In genomic region chr13:113123226-113124150, GRCh38 we compare ENCODE assay signal across 1 cellular context.
TF ChIP-seq lines count a peak whose summit lies in the region.

No MANE protein-coding gene starts in this region.

TF ChIP-seq in HepG2, 621 proteins besides CTCF, POLR2A, EP300 and RAD21 (continued from another document and continues in another):
- TF ChIP-seq, protein P1, sequence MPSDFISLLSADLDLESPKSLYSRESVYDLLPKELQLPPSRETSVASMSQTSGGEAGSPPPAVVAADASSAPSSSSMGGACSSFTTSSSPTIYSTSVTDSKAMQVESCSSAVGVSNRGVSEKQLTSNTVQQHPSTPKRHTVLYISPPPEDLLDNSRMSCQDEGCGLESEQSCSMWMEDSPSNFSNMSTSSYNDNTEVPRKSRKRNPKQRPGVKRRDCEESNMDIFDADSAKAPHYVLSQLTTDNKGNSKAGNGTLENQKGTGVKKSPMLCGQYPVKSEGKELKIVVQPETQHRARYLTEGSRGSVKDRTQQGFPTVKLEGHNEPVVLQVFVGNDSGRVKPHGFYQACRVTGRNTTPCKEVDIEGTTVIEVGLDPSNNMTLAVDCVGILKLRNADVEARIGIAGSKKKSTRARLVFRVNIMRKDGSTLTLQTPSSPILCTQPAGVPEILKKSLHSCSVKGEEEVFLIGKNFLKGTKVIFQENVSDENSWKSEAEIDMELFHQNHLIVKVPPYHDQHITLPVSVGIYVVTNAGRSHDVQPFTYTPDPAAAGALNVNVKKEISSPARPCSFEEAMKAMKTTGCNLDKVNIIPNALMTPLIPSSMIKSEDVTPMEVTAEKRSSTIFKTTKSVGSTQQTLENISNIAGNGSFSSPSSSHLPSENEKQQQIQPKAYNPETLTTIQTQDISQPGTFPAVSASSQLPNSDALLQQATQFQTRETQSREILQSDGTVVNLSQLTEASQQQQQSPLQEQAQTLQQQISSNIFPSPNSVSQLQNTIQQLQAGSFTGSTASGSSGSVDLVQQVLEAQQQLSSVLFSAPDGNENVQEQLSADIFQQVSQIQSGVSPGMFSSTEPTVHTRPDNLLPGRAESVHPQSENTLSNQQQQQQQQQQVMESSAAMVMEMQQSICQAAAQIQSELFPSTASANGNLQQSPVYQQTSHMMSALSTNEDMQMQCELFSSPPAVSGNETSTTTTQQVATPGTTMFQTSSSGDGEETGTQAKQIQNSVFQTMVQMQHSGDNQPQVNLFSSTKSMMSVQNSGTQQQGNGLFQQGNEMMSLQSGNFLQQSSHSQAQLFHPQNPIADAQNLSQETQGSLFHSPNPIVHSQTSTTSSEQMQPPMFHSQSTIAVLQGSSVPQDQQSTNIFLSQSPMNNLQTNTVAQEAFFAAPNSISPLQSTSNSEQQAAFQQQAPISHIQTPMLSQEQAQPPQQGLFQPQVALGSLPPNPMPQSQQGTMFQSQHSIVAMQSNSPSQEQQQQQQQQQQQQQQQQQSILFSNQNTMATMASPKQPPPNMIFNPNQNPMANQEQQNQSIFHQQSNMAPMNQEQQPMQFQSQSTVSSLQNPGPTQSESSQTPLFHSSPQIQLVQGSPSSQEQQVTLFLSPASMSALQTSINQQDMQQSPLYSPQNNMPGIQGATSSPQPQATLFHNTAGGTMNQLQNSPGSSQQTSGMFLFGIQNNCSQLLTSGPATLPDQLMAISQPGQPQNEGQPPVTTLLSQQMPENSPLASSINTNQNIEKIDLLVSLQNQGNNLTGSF (CRISPR knock-in tag; IDR thresholded peaks at IDR 0.05) = no peak
- TF ChIP-seq KLF12 (CRISPR knock-in tag; IDR thresholded peaks at IDR 0.05; ENCODE audit: borderline replicate concordance) (no peak), AHDC1 (CRISPR knock-in tag; IDR thresholded peaks at IDR 0.05; ENCODE audit: borderline replicate concordance) (no peak), ZNF460 (CRISPR knock-in tag; IDR thresholded peaks at IDR 0.05; ENCODE audit: borderline replicate concordance) (no peak), ZNF891 (CRISPR knock-in tag; IDR thresholded peaks at IDR 0.05) (0 out of 2 replicates have a peak, but pooled peaks have one; percentile 65), KLF11 (CRISPR knock-in tag; IDR thresholded peaks at IDR 0.05) (no peak), CCDC6 (CRISPR knock-in tag; IDR thresholded peaks at IDR 0.05) (no peak), ZBTB7A (CRISPR knock-in tag; IDR thresholded peaks at IDR 0.05) (peak; percentile 44; the same call in 1 of the 2 replicates), ZSCAN22 (CRISPR knock-in tag; IDR thresholded peaks at IDR 0.05) (peak; percentile 89; the same call in 1 of the 2 replicates), ZBTB49 (CRISPR knock-in tag; IDR thresholded peaks at IDR 0.05; ENCODE audit: borderline replicate concordance) (no peak), HMGXB4 (CRISPR knock-in tag; IDR thresholded peaks at IDR 0.05; ENCODE audit: borderline replicate concordance in 1 of 2, low read depth in 1 of 2) (peak; percentile 68 to 85), NCOA1 (CRISPR knock-in tag; IDR thresholded peaks at IDR 0.05) (no peak), BCL6 (CRISPR knock-in tag; IDR thresholded peaks at IDR 0.05) (no peak), ZNF317 (CRISPR knock-in tag; IDR thresholded peaks at IDR 0.05) (0 out of 2 replicates have a peak, but pooled peaks have one; percentile 8), ZNF784 (CRISPR knock-in tag; IDR thresholded peaks at IDR 0.05; ENCODE audit: borderline replicate concordance) (no peak), RBM39 (IDR thresholded peaks at IDR 0.05; ENCODE audit: low read depth, low read length, poor library complexity, severe bottlenecking) (peak; percentile 5), SMC3 (IDR thresholded peaks at IDR 0.05; ENCODE audit: low read length) (peak; percentile 73), DNMT3B (CRISPR knock-in tag; conservative IDR thresholded peaks at IDR 0.05) (no peak), ZNF766 (CRISPR knock-in tag; IDR thresholded peaks at IDR 0.05; ENCODE audit: borderline replicate concordance) (no peak), POLR2AphosphoS5 (IDR thresholded peaks at IDR 0.05; ENCODE audit: low read depth, low read length) (no peak), ZNF629 (CRISPR knock-in tag; conservative IDR thresholded peaks at IDR 0.05) (no peak)
- TF ChIP-seq, protein P2, sequence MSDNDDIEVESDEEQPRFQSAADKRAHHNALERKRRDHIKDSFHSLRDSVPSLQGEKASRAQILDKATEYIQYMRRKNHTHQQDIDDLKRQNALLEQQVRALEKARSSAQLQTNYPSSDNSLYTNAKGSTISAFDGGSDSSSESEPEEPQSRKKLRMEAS (IDR thresholded peaks at IDR 0.05) = peak; percentile 38; the same call in 1 of the 2 replicates
- TF ChIP-seq, protein P3, sequence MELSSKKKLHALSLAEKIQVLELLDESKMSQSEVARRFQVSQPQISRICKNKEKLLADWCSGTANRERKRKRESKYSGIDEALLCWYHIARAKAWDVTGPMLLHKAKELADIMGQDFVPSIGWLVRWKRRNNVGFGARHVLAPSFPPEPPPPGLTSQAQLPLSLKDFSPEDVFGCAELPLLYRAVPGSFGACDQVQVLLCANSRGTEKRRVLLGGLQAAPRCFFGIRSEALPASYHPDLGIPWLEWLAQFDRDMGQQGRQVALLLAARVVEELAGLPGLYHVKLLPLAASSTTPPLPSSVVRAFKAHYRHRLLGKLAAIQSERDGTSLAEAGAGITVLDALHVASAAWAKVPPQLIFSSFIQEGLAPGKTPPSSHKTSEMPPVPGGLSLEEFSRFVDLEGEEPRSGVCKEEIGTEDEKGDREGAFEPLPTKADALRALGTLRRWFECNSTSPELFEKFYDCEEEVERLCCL (CRISPR knock-in tag; IDR thresholded peaks at IDR 0.05; ENCODE audit: borderline replicate concordance) = 0 out of 2 replicates have a peak, but pooled peaks have one; percentile 13
- TF ChIP-seq, protein P4, sequence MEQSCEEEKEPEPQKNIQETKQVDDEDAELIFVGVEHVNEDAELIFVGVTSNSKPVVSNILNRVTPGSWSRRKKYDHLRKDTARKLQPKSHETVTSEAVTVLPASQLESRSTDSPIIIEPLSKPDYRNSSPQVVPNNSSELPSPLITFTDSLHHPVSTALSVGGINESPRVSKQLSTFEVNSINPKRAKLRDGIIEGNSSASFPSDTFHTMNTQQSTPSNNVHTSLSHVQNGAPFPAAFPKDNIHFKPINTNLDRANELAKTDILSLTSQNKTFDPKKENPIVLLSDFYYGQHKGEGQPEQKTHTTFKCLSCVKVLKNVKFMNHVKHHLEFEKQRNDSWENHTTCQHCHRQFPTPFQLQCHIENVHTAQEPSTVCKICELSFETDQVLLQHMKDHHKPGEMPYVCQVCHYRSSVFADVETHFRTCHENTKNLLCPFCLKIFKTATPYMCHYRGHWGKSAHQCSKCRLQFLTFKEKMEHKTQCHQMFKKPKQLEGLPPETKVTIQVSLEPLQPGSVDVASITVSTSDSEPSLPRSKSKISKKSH (CRISPR knock-in tag; IDR thresholded peaks at IDR 0.05; ENCODE audit: borderline replicate concordance) = no peak
- TF ChIP-seq, protein P5, sequence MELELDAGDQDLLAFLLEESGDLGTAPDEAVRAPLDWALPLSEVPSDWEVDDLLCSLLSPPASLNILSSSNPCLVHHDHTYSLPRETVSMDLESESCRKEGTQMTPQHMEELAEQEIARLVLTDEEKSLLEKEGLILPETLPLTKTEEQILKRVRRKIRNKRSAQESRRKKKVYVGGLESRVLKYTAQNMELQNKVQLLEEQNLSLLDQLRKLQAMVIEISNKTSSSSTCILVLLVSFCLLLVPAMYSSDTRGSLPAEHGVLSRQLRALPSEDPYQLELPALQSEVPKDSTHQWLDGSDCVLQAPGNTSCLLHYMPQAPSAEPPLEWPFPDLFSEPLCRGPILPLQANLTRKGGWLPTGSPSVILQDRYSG (CRISPR knock-in tag; IDR thresholded peaks at IDR 0.05) = no peak
- TF ChIP-seq, protein P6, sequence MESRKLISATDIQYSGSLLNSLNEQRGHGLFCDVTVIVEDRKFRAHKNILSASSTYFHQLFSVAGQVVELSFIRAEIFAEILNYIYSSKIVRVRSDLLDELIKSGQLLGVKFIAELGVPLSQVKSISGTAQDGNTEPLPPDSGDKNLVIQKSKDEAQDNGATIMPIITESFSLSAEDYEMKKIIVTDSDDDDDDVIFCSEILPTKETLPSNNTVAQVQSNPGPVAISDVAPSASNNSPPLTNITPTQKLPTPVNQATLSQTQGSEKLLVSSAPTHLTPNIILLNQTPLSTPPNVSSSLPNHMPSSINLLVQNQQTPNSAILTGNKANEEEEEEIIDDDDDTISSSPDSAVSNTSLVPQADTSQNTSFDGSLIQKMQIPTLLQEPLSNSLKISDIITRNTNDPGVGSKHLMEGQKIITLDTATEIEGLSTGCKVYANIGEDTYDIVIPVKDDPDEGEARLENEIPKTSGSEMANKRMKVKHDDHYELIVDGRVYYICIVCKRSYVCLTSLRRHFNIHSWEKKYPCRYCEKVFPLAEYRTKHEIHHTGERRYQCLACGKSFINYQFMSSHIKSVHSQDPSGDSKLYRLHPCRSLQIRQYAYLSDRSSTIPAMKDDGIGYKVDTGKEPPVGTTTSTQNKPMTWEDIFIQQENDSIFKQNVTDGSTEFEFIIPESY (CRISPR knock-in tag; IDR thresholded peaks at IDR 0.05) = peak; percentile 73; the same call in 1 of the 2 replicates
- TF ChIP-seq, protein P7, sequence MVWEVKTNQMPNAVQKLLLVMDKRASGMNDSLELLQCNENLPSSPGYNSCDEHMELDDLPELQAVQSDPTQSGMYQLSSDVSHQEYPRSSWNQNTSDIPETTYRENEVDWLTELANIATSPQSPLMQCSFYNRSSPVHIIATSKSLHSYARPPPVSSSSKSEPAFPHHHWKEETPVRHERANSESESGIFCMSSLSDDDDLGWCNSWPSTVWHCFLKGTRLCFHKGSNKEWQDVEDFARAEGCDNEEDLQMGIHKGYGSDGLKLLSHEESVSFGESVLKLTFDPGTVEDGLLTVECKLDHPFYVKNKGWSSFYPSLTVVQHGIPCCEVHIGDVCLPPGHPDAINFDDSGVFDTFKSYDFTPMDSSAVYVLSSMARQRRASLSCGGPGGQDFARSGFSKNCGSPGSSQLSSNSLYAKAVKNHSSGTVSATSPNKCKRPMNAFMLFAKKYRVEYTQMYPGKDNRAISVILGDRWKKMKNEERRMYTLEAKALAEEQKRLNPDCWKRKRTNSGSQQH (CRISPR knock-in tag; IDR thresholded peaks at IDR 0.05; ENCODE audit: low read depth) = no peak
